20 cellular contexts compared by ENCODE assay signal in genomic region chr16:10999313-10999712, GRCh38.
"Had no signal": no experiment of that assay in that cellular context is flagged by ENCODE, and none has a peak within 500 bp of the region (broad histone marks: within the 10 kb centered on the region; RNA-seq: fewer than 3 reads in every experiment).

No MANE protein-coding gene starts in this region.

- H3K4me3 Mint-ChIP-seq: immature natural killer cell, mesothelial cell of epicardium had no signal

- H3K9me3 Mint-ChIP-seq: immature natural killer cell, mesothelial cell of epicardium had no signal

- H3K9me3 ChIP-seq: esophagus muscularis mucosa, gastroesophageal sphincter, heart left ventricle, left lung, lower lobe of right lung had no signal

- H3K4me3 ChIP-seq: coronary artery, dorsolateral prefrontal cortex, esophagus muscularis mucosa, gastroesophageal sphincter, heart left ventricle, hepatocyte, left lung, lower lobe of right lung had no signal

- ATAC-seq: foreskin keratinocyte, gastroesophageal sphincter, heart left ventricle, left lung, left ventricle myocardium superior, lower lobe of right lung had no signal

- H3K4me1 ChIP-seq: foreskin keratinocyte, left lung, lower lobe of right lung had no signal

- H3K27ac ChIP-seq: coronary artery, dorsolateral prefrontal cortex, esophagus muscularis mucosa, foreskin keratinocyte, gastroesophageal sphincter, heart left ventricle, hepatocyte, left lung, lower lobe of right lung had no signal

- H3K27ac Mint-ChIP-seq: mesothelial cell of epicardium had no signal

- DNase-seq: dermis blood vessel endothelial cell; dorsolateral prefrontal cortex; effector CD4-positive, alpha-beta T cell; effector memory CD4-positive, alpha-beta T cell; foreskin keratinocyte; heart left ventricle; hypothalamus; immature natural killer cell; islet precursor cell; kidney; kidney glomerular epithelial cell; left lung; left ventricle myocardium superior; lower lobe of right lung; mesenchymal stem cell had no signal
